In the genomic region with DNA sequence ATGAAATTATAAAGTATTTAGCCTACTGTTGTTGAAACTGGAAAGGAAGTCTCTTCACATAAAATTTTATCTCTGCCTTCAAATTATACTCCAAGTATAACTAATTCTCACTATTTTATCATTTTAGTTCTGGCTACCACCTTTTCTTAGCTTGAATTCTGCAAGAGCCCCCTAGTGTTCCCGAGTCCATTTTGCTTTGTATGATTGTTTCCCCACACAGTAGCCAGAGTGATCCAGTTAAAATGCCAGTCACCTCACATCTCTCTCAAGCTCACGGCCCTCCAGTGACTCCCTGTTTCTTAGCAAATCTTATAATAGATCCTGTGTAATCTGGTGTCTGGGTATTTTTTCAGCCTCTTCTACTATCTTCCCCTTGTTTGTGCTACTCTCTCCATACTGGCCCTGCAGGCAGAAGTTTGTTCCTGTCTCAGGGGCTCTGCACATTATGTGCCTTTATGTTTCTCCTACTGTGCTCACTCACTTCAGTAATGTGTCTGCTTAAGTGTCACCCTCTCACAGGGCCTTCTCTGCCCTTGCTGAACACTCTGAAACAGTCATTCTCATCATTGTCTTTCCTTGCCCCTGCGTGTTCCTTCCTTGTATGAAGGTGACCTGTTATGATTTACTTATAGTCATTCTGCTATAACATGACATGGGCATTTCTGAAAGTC, we compare ENCODE assay signal across 1 cellular context.
TF ChIP-seq lines count a peak whose summit lies in the region.

No MANE protein-coding gene starts in this region.

TF ChIP-seq in A549, 52 proteins besides CTCF, POLR2A, EP300 and RAD21 (continued from another document):
- TF ChIP-seq CHD4 (IDR thresholded peaks at IDR 0.05; ENCODE audit: borderline replicate concordance) (no peak), HOXA7 (CRISPR knock-in tag; IDR thresholded peaks at IDR 0.05) (no peak), SREBF2 (IDR thresholded peaks at IDR 0.05) (no peak), FOXS1 (CRISPR knock-in tag; IDR thresholded peaks at IDR 0.05) (no peak), FOSB (CRISPR knock-in tag; IDR thresholded peaks at IDR 0.05) (no peak), EHF (CRISPR knock-in tag; IDR thresholded peaks at IDR 0.05) (no peak), CBX2 (IDR thresholded peaks at IDR 0.05; ENCODE audit: borderline replicate concordance, low read depth) (no peak), KDM5A (IDR thresholded peaks at IDR 0.05) (no peak), TP53 (CRISPR knock-in tag; IDR thresholded peaks at IDR 0.05) (no peak)
- TF ChIP-seq, protein P1, sequence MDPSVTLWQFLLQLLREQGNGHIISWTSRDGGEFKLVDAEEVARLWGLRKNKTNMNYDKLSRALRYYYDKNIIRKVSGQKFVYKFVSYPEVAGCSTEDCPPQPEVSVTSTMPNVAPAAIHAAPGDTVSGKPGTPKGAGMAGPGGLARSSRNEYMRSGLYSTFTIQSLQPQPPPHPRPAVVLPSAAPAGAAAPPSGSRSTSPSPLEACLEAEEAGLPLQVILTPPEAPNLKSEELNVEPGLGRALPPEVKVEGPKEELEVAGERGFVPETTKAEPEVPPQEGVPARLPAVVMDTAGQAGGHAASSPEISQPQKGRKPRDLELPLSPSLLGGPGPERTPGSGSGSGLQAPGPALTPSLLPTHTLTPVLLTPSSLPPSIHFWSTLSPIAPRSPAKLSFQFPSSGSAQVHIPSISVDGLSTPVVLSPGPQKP (IDR thresholded peaks at IDR 0.05; ENCODE audit: low read depth, low read length), result no peak
